2 cellular contexts compared by ENCODE assay signal in the genomic region with DNA sequence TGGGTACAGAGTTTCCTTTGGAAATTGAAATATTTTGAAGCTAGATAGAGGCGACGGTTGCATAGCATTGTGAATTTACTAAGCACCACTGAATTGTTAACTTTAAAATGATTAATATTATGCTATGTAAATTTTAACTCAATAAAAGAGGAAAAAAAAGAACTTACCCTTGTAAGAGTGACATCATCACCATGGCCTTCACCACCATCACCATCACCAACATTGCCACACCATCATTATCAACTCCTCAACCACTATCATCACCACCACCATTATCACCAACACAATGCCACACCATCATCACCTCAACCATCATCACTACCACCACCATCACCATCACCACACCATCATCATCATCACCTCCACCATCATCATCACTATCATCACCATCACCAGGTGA.
A peak's percentile ranks its signal among the peaks of the same experiment; 100 is the strongest.
TF ChIP-seq lines count a peak whose summit lies in the region.

No MANE protein-coding gene starts in this region.

TF ChIP-seq in HepG2, 621 proteins besides CTCF, POLR2A, EP300 and RAD21:
- TF ChIP-seq ATF7 (IDR thresholded peaks at IDR 0.05) (peak; percentile 86), ATF7 (CRISPR knock-in tag; IDR thresholded peaks at IDR 0.05) (no peak), CREB1 (IDR thresholded peaks at IDR 0.05) (peak; percentile 79), CREB1 (CRISPR knock-in tag; IDR thresholded peaks at IDR 0.05) (no peak), ZNF296 (CRISPR knock-in tag; conservative IDR thresholded peaks at IDR 0.05) (no peak), PHF21A (CRISPR knock-in tag; IDR thresholded peaks at IDR 0.05) (no peak)

TF ChIP-seq in IMR-90, 13 proteins besides CTCF, POLR2A, EP300 and RAD21:
- TF ChIP-seq MAFK (IDR thresholded peaks at IDR 0.05; ENCODE audit: low read depth, low read length) (no peak), BHLHE40 (IDR thresholded peaks at IDR 0.05; ENCODE audit: low read depth, low read length) (no peak), CEBPB (IDR thresholded peaks at IDR 0.05; ENCODE audit: low read depth, low read length) (no peak), SMC3 (IDR thresholded peaks at IDR 0.05; ENCODE audit: low read depth, low read length) (no peak), RFX5 (IDR thresholded peaks at IDR 0.05; ENCODE audit: low read depth, low read length) (no peak), RCOR1 (IDR thresholded peaks at IDR 0.05; ENCODE audit: insufficient replicate concordance, low read length) (no peak), MAZ (IDR thresholded peaks at IDR 0.05; ENCODE audit: borderline replicate concordance, low read depth, low read length) (no peak), MXI1 (IDR thresholded peaks at IDR 0.05; ENCODE audit: borderline replicate concordance, low read depth, low read length) (no peak), CHD1 (IDR thresholded peaks at IDR 0.05; ENCODE audit: low read depth, low read length) (no peak), FOS (IDR thresholded peaks at IDR 0.05; ENCODE audit: low read depth, low read length) (no peak), NFE2L2 (IDR thresholded peaks at IDR 0.05; ENCODE audit: low read depth, low read length) (no peak)
- TF ChIP-seq, protein P1, sequence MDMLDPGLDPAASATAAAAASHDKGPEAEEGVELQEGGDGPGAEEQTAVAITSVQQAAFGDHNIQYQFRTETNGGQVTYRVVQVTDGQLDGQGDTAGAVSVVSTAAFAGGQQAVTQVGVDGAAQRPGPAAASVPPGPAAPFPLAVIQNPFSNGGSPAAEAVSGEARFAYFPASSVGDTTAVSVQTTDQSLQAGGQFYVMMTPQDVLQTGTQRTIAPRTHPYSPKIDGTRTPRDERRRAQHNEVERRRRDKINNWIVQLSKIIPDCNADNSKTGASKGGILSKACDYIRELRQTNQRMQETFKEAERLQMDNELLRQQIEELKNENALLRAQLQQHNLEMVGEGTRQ (IDR thresholded peaks at IDR 0.05; ENCODE audit: low read depth, low read length) = no peak
- TF ChIP-seq, protein P2, sequence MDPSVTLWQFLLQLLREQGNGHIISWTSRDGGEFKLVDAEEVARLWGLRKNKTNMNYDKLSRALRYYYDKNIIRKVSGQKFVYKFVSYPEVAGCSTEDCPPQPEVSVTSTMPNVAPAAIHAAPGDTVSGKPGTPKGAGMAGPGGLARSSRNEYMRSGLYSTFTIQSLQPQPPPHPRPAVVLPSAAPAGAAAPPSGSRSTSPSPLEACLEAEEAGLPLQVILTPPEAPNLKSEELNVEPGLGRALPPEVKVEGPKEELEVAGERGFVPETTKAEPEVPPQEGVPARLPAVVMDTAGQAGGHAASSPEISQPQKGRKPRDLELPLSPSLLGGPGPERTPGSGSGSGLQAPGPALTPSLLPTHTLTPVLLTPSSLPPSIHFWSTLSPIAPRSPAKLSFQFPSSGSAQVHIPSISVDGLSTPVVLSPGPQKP (IDR thresholded peaks at IDR 0.05; ENCODE audit: borderline replicate concordance, low read depth, low read length) = no peak
